19 cellular contexts compared by ENCODE assay signal in genomic region chr17:55813944-55814343, GRCh38.
A peak's percentile ranks its signal among the peaks of the same experiment; 100 is the strongest.
DNase-seq lines count a peak whose midpoint lies in the region; ATAC-seq, FAIRE-seq and TF ChIP-seq lines count a peak whose summit lies in the region.
"Had no signal": no experiment of that assay in that cellular context is flagged by ENCODE, and none has a peak within 500 bp of the region (broad histone marks: within the 10 kb centered on the region; RNA-seq: fewer than 3 reads in every experiment).

No MANE protein-coding gene starts in this region.

- H3K4me3 ChIP-seq in heart left ventricle (no peak overlapping the region), K562 (no peak overlapping the region), skeletal muscle satellite cell (ENCODE audit: low read length) (no peak overlapping the region)
- no peak overlapping the region for H3K4me3 ChIP-seq in CD8-positive, alpha-beta memory T cell (ENCODE audit: low read length)
- H3K4me3 ChIP-seq: BLaER1 treated with 17β-estradiol and CSF1 and Interleukin-3, amounts not matched to agents 10 nM and 100 nM; GM23338 had no signal

- no peaks in the 10 kb centered on the region for H3K9me3 ChIP-seq in heart left ventricle
- H3K9me3 ChIP-seq in CD8-positive, alpha-beta memory T cell (ENCODE audit: low read length) = no peaks in the 10 kb centered on the region
- H3K9me3 ChIP-seq in K562 (replicated peaks; ENCODE audit: control insufficient read depth, insufficient read depth, low read depth, low read length) = no peaks in the 10 kb centered on the region
- no peaks in the 10 kb centered on the region for H3K9me3 ChIP-seq in skeletal muscle satellite cell (replicated peaks; ENCODE audit: low read length)
- H3K9me3 ChIP-seq: BLaER1 treated with 17β-estradiol and CSF1 and Interleukin-3, amounts not matched to agents 10 nM and 100 nM had no signal

- peaks cover 2 to 20% of the 10 kb centered on the region in 2 donors for H3K27me3 Mint-ChIP-seq in CD8-positive, alpha-beta memory T cell

- peak overlapping the region in 4 of 12 donors; percentile 1 to 62 (median 36) for H3K27ac ChIP-seq in heart left ventricle
- H3K27ac ChIP-seq in CD8-positive, alpha-beta memory T cell (ENCODE audit: low read depth, low read length) = peak overlapping the region; percentile 68
- no peak overlapping the region for H3K27ac ChIP-seq in K562 (ENCODE audit: extremely low read depth, low read depth, low read length)
- H3K27ac ChIP-seq: BLaER1 treated with 17β-estradiol and CSF1 and Interleukin-3, amounts not matched to agents 10 nM and 100 nM; HL-60 had no signal

- TF ChIP-seq EP300 in K562 (IDR thresholded peaks at IDR 0.05; ENCODE audit: low read length) = no peak

- H2AFZ ChIP-seq in K562 (ENCODE audit: low read depth, low read length) = peak overlapping the region; percentile 37; the same call in 1 of the 2 replicates
- H2AFZ ChIP-seq: GM23338 had no signal

- WGBS in heart left ventricle, 4 donors = 78 to 82% (median 78%) methylated on average over 3 of the region's 3 CpGs
- WGBS in K562 (ENCODE audit: insufficient coverage, low coverage, missing lambda C conversion rate) = 0% methylated on average over 1 of the region's 3 CpGs

- no peak overlapping the region for H3K27ac Mint-ChIP-seq in CD8-positive, alpha-beta memory T cell
- H3K27ac Mint-ChIP-seq: B cell, GM23338 had no signal

- peaks cover 0 to 11% (median 3%) of the 10 kb centered on the region in 5 donors for H3K9me3 Mint-ChIP-seq in CD8-positive, alpha-beta memory T cell

- H3K9ac ChIP-seq in K562 (ENCODE audit: insufficient read depth in 1 of 2, low read depth in 2 of 2, low read length in 2 of 2) (no peak overlapping the region), skeletal muscle satellite cell (ENCODE audit: low read depth, low read length) (no peak overlapping the region)
- H3K9ac ChIP-seq: BLaER1 treated with 17β-estradiol and CSF1 and Interleukin-3, amounts not matched to agents 10 nM and 100 nM had no signal

- H3K9me1 ChIP-seq in K562 (ENCODE audit: control insufficient read depth, insufficient read depth, low read length) = no peaks in the 10 kb centered on the region

- no peaks in the 10 kb centered on the region for H3K4me1 Mint-ChIP-seq in CD8-positive, alpha-beta memory T cell
- H3K4me1 Mint-ChIP-seq: GM23338 had no signal

- no peaks in the 10 kb centered on the region for H3K79me2 ChIP-seq in K562 (ENCODE audit: control insufficient read depth, insufficient read depth, low read length)

- H3K27me3 ChIP-seq in heart left ventricle (no peaks in the 10 kb centered on the region), K562 (ENCODE audit: control insufficient read depth in 2 of 2, insufficient read depth in 2 of 2, low read length in 2 of 2) (no peaks in the 10 kb centered on the region), skeletal muscle satellite cell (ENCODE audit: control insufficient read depth, insufficient read depth, low read length) (no peaks in the 10 kb centered on the region)
- H3K27me3 ChIP-seq in CD8-positive, alpha-beta memory T cell (ENCODE audit: insufficient read depth, low read length, poor library complexity, severe bottlenecking) = no peaks in the 10 kb centered on the region
- H3K27me3 ChIP-seq: BLaER1 treated with 17β-estradiol and CSF1 and Interleukin-3, amounts not matched to agents 10 nM and 100 nM had no signal

- ATAC-seq in left cardiac atrium (peak; percentile 9 to 11), heart left ventricle (no peak), K562 (no peak)
- ATAC-seq: GM23338 had no signal

- H3K4me1 ChIP-seq in heart left ventricle (peaks cover 0 to 12% (median 0%) of the 10 kb centered on the region in 12 donors), K562 (replicated peaks in 1 of 2; ENCODE audit: control insufficient read depth in 2 of 2, insufficient read depth in 2 of 2, low read length in 2 of 2) (peaks cover 21 to 64% of the 10 kb centered on the region in 2 experiments; a peak in 4 of 5 replicates), skeletal muscle satellite cell (ENCODE audit: control insufficient read depth, insufficient read depth, low read length) (peaks cover 10% of the 10 kb centered on the region)
- H3K4me1 ChIP-seq in CD8-positive, alpha-beta memory T cell (ENCODE audit: insufficient read depth, low read length) = no peaks in the 10 kb centered on the region

- no peak for TF ChIP-seq RAD21 in K562 (CRISPR knock-in tag; conservative IDR thresholded peaks at IDR 0.05 in 1 of 2, IDR thresholded peaks at IDR 0.05 in 1 of 2)

- in situ Hi-C loops in K562 (cut with MboI) = no loop called here

- CTCF ChIA-PET in CD8-positive, alpha-beta memory T cell (lab: Charles Lee) = no interaction called here
- CTCF ChIA-PET in K562 (lab: Yijun Ruan, JAX; ENCODE audit: low intra/inter-chr PET ratio) = interaction anchor here (0.6 kb wide), 1 partner anchor 530 kb away, joined by 3 read pairs; no protein-coding TSS in a partner anchor

- BruUV-seq in K562 (replicated peaks; lab: Mats Ljungman, UMichigan) = no TSS peak

- H3K36me3 Mint-ChIP-seq in CD8-positive, alpha-beta memory T cell = no peaks in the 10 kb centered on the region

- H3K4me2 ChIP-seq in K562 (ENCODE audit: insufficient read depth, low read length) (no peak overlapping the region), skeletal muscle satellite cell (ENCODE audit: low read length) (peak overlapping the region; percentile 7)
- H3K4me2 ChIP-seq: BLaER1 treated with 17β-estradiol and CSF1 and Interleukin-3, amounts not matched to agents 10 nM and 100 nM; GM23338 had no signal

- TF ChIP-seq CTCF in heart left ventricle (IDR thresholded peaks at IDR 0.05) (no peak), K562 (IDR thresholded peaks at IDR 0.05 in 2 of 3, conservative IDR thresholded peaks at IDR 0.05 in 1 of 3; ENCODE audit: insufficient read depth in 2 of 3, low read depth in 1 of 3, low read length in 3 of 3) (no peak)

- POLR2A ChIA-PET in CD8-positive, alpha-beta memory T cell (lab: Charles Lee) = no interaction called here
- POLR2A ChIA-PET in K562 (lab: Yijun Ruan, JAX) = no interaction called here

- no peak overlapping the region for H3K4me3 Mint-ChIP-seq in CD8-positive, alpha-beta memory T cell
- H3K4me3 Mint-ChIP-seq: B cell, GM23338 had no signal

- intact Hi-C loops in left cardiac atrium (cut with DNase I) (loop anchor here in 1 of 2 donors (10.0 kb wide), 1 partner anchor 89 kb away; the partner anchor contains the start of gene TMEM100), heart left ventricle (cut with DNase I) (loop anchor here in 2 of 10 donors (5.0 to 10.0 kb wide), 2 partner anchors 42 to 49 kb away; no protein-coding TSS in a partner anchor), K562 (cut with micrococcal nuclease) (no loop called here)

- TF ChIP-seq POLR2A in heart left ventricle (IDR thresholded peaks at IDR 0.05) (no peak), K562 (conservative IDR thresholded peaks at IDR 0.05) (no peak)

- DNase-seq in left cardiac atrium (no peak), heart left ventricle (no peak), K562 (ENCODE audit: extremely low read depth in 1 of 4, low spot score in 3 of 4) (no peak), SIG-M5 (lab: John Stamatoyannopoulos, UW) (no peak), germinal center (ENCODE audit: low spot score) (no peak), NCI-H82 treated with DMSO at 0.1 percent for 48 hours (lab: John Stamatoyannopoulos, UW; ENCODE audit: unreplicated experiment) (no peak)
- no peak for DNase-seq in CD8-positive, alpha-beta memory T cell
- DNase-seq: 8988T, DMS153, DMS79, GDM1 had no signal

- H3K36me3 ChIP-seq in heart left ventricle (no peaks in the 10 kb centered on the region), K562 (ENCODE audit: control insufficient read depth, insufficient read depth, low read length) (no peaks in the 10 kb centered on the region), skeletal muscle satellite cell (ENCODE audit: insufficient read depth, low read length) (no peaks in the 10 kb centered on the region)
- no peaks in the 10 kb centered on the region for H3K36me3 ChIP-seq in CD8-positive, alpha-beta memory T cell (ENCODE audit: insufficient read depth, low read length)
- H3K36me3 ChIP-seq: BLaER1 treated with 17β-estradiol and CSF1 and Interleukin-3, amounts not matched to agents 10 nM and 100 nM had no signal

- FAIRE-seq in K562 (lab: Jason Lieb, UNC) = no peak
- FAIRE-seq: GM12892, GM18507, HTR-8/SVneo had no signal

- H4K20me1 ChIP-seq in K562 (replicated peaks; ENCODE audit: control insufficient read depth, insufficient read depth, low read length) = no peaks in the 10 kb centered on the region
- H4K20me1 ChIP-seq: BLaER1 treated with 17β-estradiol and CSF1 and Interleukin-3, amounts not matched to agents 10 nM and 100 nM had no signal

TF ChIP-seq in K562, 482 proteins besides CTCF, POLR2A, EP300 and RAD21 (continues in another document):
- TF ChIP-seq TSC22D4 (tag; IDR thresholded peaks at IDR 0.05) = no peak
- TF ChIP-seq HMG20A (CRISPR knock-in tag; conservative IDR thresholded peaks at IDR 0.05) = no peak
- peak; percentile 31; the same call in 1 of the 2 replicates for TF ChIP-seq MAFK (IDR thresholded peaks at IDR 0.05; ENCODE audit: low read length)
- no peak for TF ChIP-seq ZNF274 (IDR thresholded peaks at IDR 0.05; ENCODE audit: borderline replicate concordance, low read depth, low read length)
- no peak for TF ChIP-seq SMAD2 (IDR thresholded peaks at IDR 0.05; ENCODE audit: low read depth, low read length)
- TF ChIP-seq MAFG (tag; conservative IDR thresholded peaks at IDR 0.05) = peak; percentile 61
- TF ChIP-seq ZNF316 (IDR thresholded peaks at IDR 0.05) = peak; percentile 92
- TF ChIP-seq CHD1 (IDR thresholded peaks at IDR 0.05; ENCODE audit: low read length) = no peak
- peak; percentile 80 for TF ChIP-seq C11orf30 (IDR thresholded peaks at IDR 0.05; ENCODE audit: low read depth)
- no peak for TF ChIP-seq FOXA1 (IDR thresholded peaks at IDR 0.05; ENCODE audit: borderline replicate concordance)
- TF ChIP-seq NFYB (IDR thresholded peaks at IDR 0.05; ENCODE audit: extremely low read depth, insufficient read length) = no peak
- no peak for TF ChIP-seq ATF4 (CRISPR knock-in tag; IDR thresholded peaks at IDR 0.05)
- no peak for TF ChIP-seq TCF7L2 (IDR thresholded peaks at IDR 0.05; ENCODE audit: low read depth, low read length)
- TF ChIP-seq MAFF (IDR thresholded peaks at IDR 0.05; ENCODE audit: low read length) = peak; percentile 65; the same call in 1 of the 2 replicates

Comparison
In these comparisons a context has a peak if more than half of its experiments do, and no peak if none do; other contexts are left out.
1. ATAC-seq: peak in left cardiac atrium (2 of 2); none in heart left ventricle (0 of 4) and K562 (single experiment).